Comparison of ENCODE assay signal across 9 cellular contexts in genomic region chr3:61637088-61638051, GRCh38.
DNase-seq lines count a peak whose midpoint lies in the region; ATAC-seq and TF ChIP-seq lines count a peak whose summit lies in the region.
"Had no signal": no experiment of that assay in that cellular context is flagged by ENCODE, and none has a peak within 500 bp of the region (broad histone marks: within the 10 kb centered on the region; RNA-seq: fewer than 3 reads in every experiment).

No MANE protein-coding gene starts in this region.

- DNase-seq in hepatocyte (ENCODE audit: low spot score) = peak; percentile 17
- no peak for DNase-seq in CD14-positive monocyte (ENCODE audit: low spot score)
- DNase-seq in ureter (ENCODE audit: low spot score) = no peak
- DNase-seq in NCI-H2196 treated with DMSO at 0.1 percent for 48 hours (lab: John Stamatoyannopoulos, UW; ENCODE audit: unreplicated experiment) = no peak
- DNase-seq in cortex of kidney (lab: John Stamatoyannopoulos, UW) = no peak

- intact Hi-C loops in CD14-positive monocyte (cut with micrococcal nuclease) = no loop called here

- H3K4me1 ChIP-seq in ACC112 (ENCODE audit: control insufficient read depth, insufficient read depth, low read length, unreplicated experiment) (peaks cover 30% of the 10 kb centered on the region), KMS-11 (ENCODE audit: low read depth, poor library complexity, severe bottlenecking) (peaks cover 73% of the 10 kb centered on the region), hepatocyte (ENCODE audit: insufficient read depth) (peaks cover 19% of the 10 kb centered on the region)

- no peaks in the 10 kb centered on the region for H3K36me3 ChIP-seq in ACC112 (ENCODE audit: insufficient read depth, low read length)
- no peaks in the 10 kb centered on the region for H3K36me3 ChIP-seq in KMS-11 (ENCODE audit: insufficient read depth)
- H3K36me3 ChIP-seq in hepatocyte (replicated peaks; ENCODE audit: insufficient read depth, low read depth) = no peaks in the 10 kb centered on the region

- H3K27me3 ChIP-seq in ACC112 (ENCODE audit: insufficient read depth, low read length) (no peaks in the 10 kb centered on the region), KMS-11 (ENCODE audit: insufficient read depth, low read depth) (no peaks in the 10 kb centered on the region), hepatocyte (no peaks in the 10 kb centered on the region)

- H3K4me2 ChIP-seq in KMS-11 = peak overlapping the region; percentile 92
- peak overlapping the region; percentile 69 for H3K4me2 ChIP-seq in hepatocyte

- WGBS in hepatocyte (ENCODE audit: low lambda C conversion rate, missing lambda C conversion rate) = 53% methylated on average over 16 of the region's 16 CpGs

- H3K27ac Mint-ChIP-seq in CD14-positive monocyte = no peak overlapping the region

- H3K9me2 ChIP-seq in hepatocyte (replicated peaks; ENCODE audit: insufficient read depth) = no peaks in the 10 kb centered on the region

- H3K9me3 ChIP-seq in hepatocyte (ENCODE audit: low read depth) = no peaks in the 10 kb centered on the region

- peak overlapping the region; percentile 31; the same call in 1 of the 2 replicates for H3K9ac ChIP-seq in KMS-11

- ATAC-seq in GM21526 (IDR thresholded peaks at IDR 0.05; ENCODE audit: low FRiP score, unreplicated experiment) = peak; percentile 98

- no peak overlapping the region for H3K4me3 Mint-ChIP-seq in CD14-positive monocyte

- TF ChIP-seq CTCF in KMS-11 (conservative IDR thresholded peaks at IDR 0.05; ENCODE audit: low read depth, low read length) = no peak
- no peak for TF ChIP-seq CTCF in hepatocyte (IDR thresholded peaks at IDR 0.05; ENCODE audit: poor library complexity)
- no peak for TF ChIP-seq CTCF in CD14-positive monocyte (IDR thresholded peaks at IDR 0.05)

- H3K4me3 ChIP-seq in ACC112 (ENCODE audit: low read depth, low read length) (peak overlapping the region; percentile 73), KMS-11 (IDR thresholded peaks at IDR 0.05; ENCODE audit: insufficient read depth, low read depth, low read length) (peak overlapping the region; percentile 28), hepatocyte (no peak overlapping the region)

- peak overlapping the region; percentile 88 for H2AFZ ChIP-seq in ACC112 (ENCODE audit: low read length, unreplicated experiment)
- no peak overlapping the region; the same call in 1 of the 2 replicates for H2AFZ ChIP-seq in KMS-11 (ENCODE audit: low read depth)
- peak overlapping the region; percentile 34 for H2AFZ ChIP-seq in hepatocyte

- peaks cover 0 to 7% (median 3%) of the 10 kb centered on the region in 7 donors for H3K9me3 Mint-ChIP-seq in CD14-positive monocyte

- H3K79me2 ChIP-seq in ACC112 (ENCODE audit: control insufficient read depth, insufficient read depth, low read length, unreplicated experiment) = peaks cover 25% of the 10 kb centered on the region
- H3K79me2 ChIP-seq in KMS-11 (ENCODE audit: insufficient read depth, low read depth) = no peaks in the 10 kb centered on the region
- peaks cover 66% of the 10 kb centered on the region for H3K79me2 ChIP-seq in hepatocyte

- no peaks in the 10 kb centered on the region for H3K36me3 Mint-ChIP-seq in CD14-positive monocyte

- no peaks in the 10 kb centered on the region for H3K4me1 Mint-ChIP-seq in CD14-positive monocyte

- H4K20me1 ChIP-seq in KMS-11 (ENCODE audit: insufficient read depth) (no peaks in the 10 kb centered on the region), hepatocyte (ENCODE audit: insufficient read depth, poor library complexity, severe bottlenecking) (peaks cover 2% of the 10 kb centered on the region)

- no peaks in the 10 kb centered on the region for H3K27me3 Mint-ChIP-seq in CD14-positive monocyte (ENCODE audit: low read depth in 3 of 3)

- H3K27ac ChIP-seq in ACC112 (ENCODE audit: low read depth, low read length) = peak overlapping the region; percentile 13
- H3K27ac ChIP-seq in KMS-11 = peak overlapping the region; percentile 83
- H3K27ac ChIP-seq in hepatocyte = peak overlapping the region; percentile 59
- H3K27ac ChIP-seq: C4-2B had no signal

Comparison
In these comparisons a context has a peak if more than half of its experiments do, and no peak if none do; other contexts are left out.
1. H3K27ac ChIP-seq: peak in every context shown above with its lines; median percentile 83 in KMS-11; 59 in hepatocyte; 13 in ACC112.